ENCODE assay signal across 8 cellular contexts in the genomic region with DNA sequence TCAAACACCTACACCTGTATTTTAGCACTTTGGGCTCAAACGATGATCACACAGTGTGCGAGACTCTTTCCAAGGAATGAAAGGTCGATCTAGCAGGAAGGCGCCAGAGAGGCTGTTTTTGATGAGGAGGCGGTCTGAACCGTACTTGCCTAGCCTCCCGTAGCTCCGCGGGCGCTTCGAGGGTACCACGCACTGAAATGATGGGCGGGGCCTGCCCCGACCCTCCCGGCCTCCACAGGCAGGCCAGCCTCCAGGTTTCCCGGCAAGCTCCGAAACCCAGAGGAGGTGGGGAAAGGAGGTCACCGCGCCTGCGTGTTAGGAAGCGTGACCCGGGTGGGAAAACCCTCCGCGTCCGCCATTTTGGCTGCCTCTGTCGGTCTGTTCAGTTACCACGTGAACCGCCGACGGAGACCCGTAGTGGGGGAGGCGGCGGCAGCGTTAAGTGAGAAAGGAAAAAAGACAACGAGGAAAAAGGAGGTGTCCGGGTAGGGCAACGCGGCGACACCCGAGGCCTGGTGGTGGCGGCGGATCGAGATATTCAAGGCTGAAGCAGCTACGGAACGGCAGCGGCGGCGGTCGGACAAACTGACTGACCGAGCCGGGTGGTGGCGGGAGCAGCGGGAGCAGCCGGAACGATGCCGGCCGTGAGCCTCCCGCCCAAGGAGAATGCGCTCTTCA. TPM values are rescaled to one million over a fixed set of nuclear protein-coding genes. Genes with fewer than 3 reads are reported as not detected.
DNase-seq lines count a peak whose midpoint lies in the region; ATAC-seq and TF ChIP-seq lines count a peak whose summit lies in the region.

Gene NAA15, plus strand, starts transcription at position 363 of the 678 bp plus-strand sequence. Its CDS starts 273 bp downstream, at position 636.

- H3K36me3 Mint-ChIP-seq in activated naive CD8-positive, alpha-beta T cell treated with anti-CD3 and anti-CD28 coated beads, Interleukin-2, amount 50 U/mL, for 24 hours (ENCODE audit: low read depth) = peaks cover 38% of the 10 kb centered on the region

- peak; percentile 67 to 72 for TF ChIP-seq POLR2A in tibial nerve (IDR thresholded peaks at IDR 0.05)

- H3K27ac ChIP-seq in parathyroid adenoma = peak within 1 kb of the TSS; percentile 87
- peak within 1 kb of the TSS; percentile 88 to 96 (median 94) for H3K27ac ChIP-seq in tibial nerve

- TF ChIP-seq EP300 in tibial nerve (IDR thresholded peaks at IDR 0.05) = peak; percentile 75 to 94

- no peaks in the 10 kb centered on the region for H3K27me3 Mint-ChIP-seq in activated naive CD8-positive, alpha-beta T cell treated with anti-CD3 and anti-CD28 coated beads, Interleukin-2, amount 50 U/mL, for 24 hours

- H3K4me3 Mint-ChIP-seq in activated naive CD8-positive, alpha-beta T cell treated with anti-CD3 and anti-CD28 coated beads, Interleukin-2, amount 50 U/mL, for 24 hours = peak within 1 kb of the TSS; percentile 100

- peaks cover 68% of the 10 kb centered on the region for H3K4me1 Mint-ChIP-seq in activated naive CD8-positive, alpha-beta T cell treated with anti-CD3 and anti-CD28 coated beads, Interleukin-2, amount 50 U/mL, for 24 hours

- TF ChIP-seq CTCF in GM12865 (IDR thresholded peaks at IDR 0.05; ENCODE audit: insufficient read depth, low read depth, low read length, missing control alignments) (no peak), parathyroid adenoma (IDR thresholded peaks at IDR 0.05) (no peak), tibial nerve (IDR thresholded peaks at IDR 0.05) (no peak)

- peaks cover 12% of the 10 kb centered on the region for H3K79me2 ChIP-seq in parathyroid adenoma

- intact Hi-C loops in Right ventricle myocardium superior (cut with DNase I) = no loop called here

- H3K9me3 Mint-ChIP-seq in activated naive CD8-positive, alpha-beta T cell treated with anti-CD3 and anti-CD28 coated beads, Interleukin-2, amount 50 U/mL, for 24 hours = no peaks in the 10 kb centered on the region

- ATAC-seq in HG02763 (IDR thresholded peaks at IDR 0.05; ENCODE audit: unreplicated experiment) = peak; percentile 88
- ATAC-seq in activated naive CD8-positive, alpha-beta T cell treated with anti-CD3 and anti-CD28 coated beads, Interleukin-2, amount 50 U/mL, for 24 hours = peak; percentile 93
- peak; percentile 96 for ATAC-seq in Right ventricle myocardium superior (ENCODE audit: poor library complexity)

- H3K4me1 ChIP-seq in parathyroid adenoma (peaks cover 4% of the 10 kb centered on the region), tibial nerve (peaks cover 0 to 60% (median 25%) of the 10 kb centered on the region in 4 donors)

- peak within 1 kb of the TSS; percentile 100 for H3K27ac Mint-ChIP-seq in activated naive CD8-positive, alpha-beta T cell treated with anti-CD3 and anti-CD28 coated beads, Interleukin-2, amount 50 U/mL, for 24 hours

- H3K36me3 ChIP-seq in parathyroid adenoma (ENCODE audit: control insufficient read depth, insufficient read depth, low read length) = no peaks in the 10 kb centered on the region
- peaks cover 0 to 8% (median 0%) of the 10 kb centered on the region in 3 donors for H3K36me3 ChIP-seq in tibial nerve

- H3K9me3 ChIP-seq in parathyroid adenoma (ENCODE audit: control insufficient read depth, low read length) (no peaks in the 10 kb centered on the region), tibial nerve (no peaks in the 10 kb centered on the region)

- 0 to 1% methylated on average over 59 of the region's 59 CpGs for WGBS in tibial nerve, 2 donors

- H2AFZ ChIP-seq in parathyroid adenoma = peak within 1 kb of the TSS; percentile 93

- H3K9ac ChIP-seq in parathyroid adenoma = peak within 1 kb of the TSS; percentile 3

- H3K27me3 ChIP-seq in parathyroid adenoma (ENCODE audit: control insufficient read depth, insufficient read depth, low read length) (no peaks in the 10 kb centered on the region), tibial nerve (no peaks in the 10 kb centered on the region)

- peak within 1 kb of the TSS; percentile 75 for H3K4me2 ChIP-seq in parathyroid adenoma (ENCODE audit: low read length)

- DNase-seq in GM12865 (ENCODE audit: low read depth) = peak; percentile 98
- DNase-seq in NCI-H1417 treated with DMSO at 0.1 percent for 48 hours (lab: John Stamatoyannopoulos, UW) = peak; percentile 76
- DNase-seq in SW480 (ENCODE audit: low spot score) = peak; percentile 96
- peak; percentile 97 for DNase-seq in activated naive CD8-positive, alpha-beta T cell treated with anti-CD3 and anti-CD28 coated beads, Interleukin-2, amount 50 U/mL, for 24 hours
- peak; percentile 98 for DNase-seq in Right ventricle myocardium superior
- DNase-seq in tibial nerve (ENCODE audit: low spot score in 2 of 2) = peak; percentile 89 to 93

- H3K4me3 ChIP-seq in GM12865 (ENCODE audit: low read depth, low read length) (peak within 1 kb of the TSS; percentile 80), parathyroid adenoma (ENCODE audit: low read depth, low read length) (peak within 1 kb of the TSS; percentile 83), tibial nerve (peak within 1 kb of the TSS; percentile 82 to 99 (median 96))

RNA-seq across cellular contexts. Expression of gene NAA15, which starts in this region (rescaled TPM):
- 36.6 TPM for total RNA-seq in Right ventricle myocardium superior
- 10 to 100 TPM; 30.0 to 42.3 (median 33.2) TPM for total RNA-seq in tibial nerve

Comparison
In these comparisons a context has a peak if more than half of its experiments do, and no peak if none do; other contexts are left out.
1. Peak in every context shown above with its lines: DNase-seq, ATAC-seq, H3K4me3 ChIP-seq and H3K27ac ChIP-seq.